Comparison of ENCODE assay signal across 18 cellular contexts in the genomic region with DNA sequence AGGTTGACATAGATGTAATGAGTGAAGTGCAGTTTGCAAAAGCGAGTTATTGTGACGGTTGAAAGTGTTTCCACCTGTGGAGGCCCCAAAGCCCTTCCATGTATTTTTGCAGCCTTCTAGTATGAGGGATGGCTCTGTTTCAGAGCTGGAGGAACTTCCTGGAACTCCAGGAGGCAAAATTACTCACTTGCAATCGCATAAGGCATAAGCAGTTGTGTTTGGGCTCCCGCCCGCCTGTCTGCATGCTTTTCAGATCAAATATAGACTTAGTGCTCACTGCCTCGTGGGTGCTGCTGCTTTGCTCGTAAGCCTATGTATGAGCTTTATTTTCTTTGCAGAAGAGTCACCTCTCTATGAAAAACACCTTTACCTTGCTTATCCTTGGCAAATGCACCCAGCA.
"Had no signal": no experiment of that assay in that cellular context is flagged by ENCODE, and none has a peak within 500 bp of the region (broad histone marks: within the 10 kb centered on the region; RNA-seq: fewer than 3 reads in every experiment).

No MANE protein-coding gene starts in this region.

- H3K9ac ChIP-seq: SK-N-SH had no signal

- ATAC-seq: HepG2 had no signal

- H3K4me2 ChIP-seq: SK-N-SH had no signal

- H3K9me3 ChIP-seq: SK-N-SH had no signal

- DNase-seq: IMR-90, Karpas-422, KG1, MM.1S, NCI-H1436 treated with DMSO at 0.1 percent for 48 hours, NCI-H1694, NCI-H187 treated with DMSO at 0.1 percent for 48 hours, NCI-H2029 treated with DMSO at 0.1 percent for 48 hours, NCI-H2171 treated with DMSO at 0.1 percent for 48 hours, NCI-H345, NCI-H446 treated with DMSO at 0.1 percent for 48 hours, NCI-H510A treated with DMSO at 0.1 percent for 48 hours, NCI-H526, RPMI8226, SHP77, SK-N-SH, SW 1271 had no signal
